In the genomic region with DNA sequence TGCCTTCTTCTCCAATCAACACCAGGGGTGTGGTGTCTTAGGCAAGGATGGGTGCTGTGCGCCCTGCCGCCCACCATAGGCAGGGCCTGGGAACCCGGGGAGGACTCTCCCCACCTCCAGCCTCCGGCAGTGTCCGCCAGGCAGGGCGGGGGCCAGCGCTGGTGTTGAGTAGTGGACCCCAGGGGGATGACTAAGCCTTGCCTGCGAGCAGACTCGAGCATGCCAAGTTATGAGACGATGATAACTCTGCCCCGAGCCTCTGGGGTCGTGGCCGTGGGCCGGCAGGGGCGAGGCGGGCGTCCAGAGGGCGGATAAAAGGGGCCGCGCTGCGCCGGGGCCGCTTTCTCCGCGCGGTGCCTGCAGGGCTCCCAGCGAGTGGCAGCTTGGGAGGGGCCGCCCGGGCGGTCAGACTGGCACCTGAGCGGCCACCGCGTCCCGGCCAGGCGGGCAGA, we compare ENCODE assay signal across 9 cellular contexts. TPM values are rescaled to one million over a fixed set of nuclear protein-coding genes. Genes with fewer than 3 reads are reported as not detected.
DNase-seq lines count a peak whose midpoint lies in the region; ATAC-seq and TF ChIP-seq lines count a peak whose summit lies in the region.
"Had no signal": no experiment of that assay in that cellular context is flagged by ENCODE, and none has a peak within 500 bp of the region (broad histone marks: within the 10 kb centered on the region; RNA-seq: fewer than 3 reads in every experiment).

A gene (plus strand): TSS at position 340 of the 452 bp plus-strand sequence. CDS start 245 bp downstream, outside the sequence.

- H3K27ac ChIP-seq in Peyer's patch (peak within 1 kb of the TSS; percentile 25 to 75 (median 46)), testis (peak within 1 kb of the TSS; percentile 69 to 80)

- 3 to 33% methylated on average over 1 to 22 of the region's 35 CpGs for WGBS in testis, 2 donors

- TF ChIP-seq CTCF in Peyer's patch (IDR thresholded peaks at IDR 0.05) (no peak), testis (IDR thresholded peaks at IDR 0.05) (no peak)

- H3K4me1 ChIP-seq in Peyer's patch = peaks cover 0 to 16% (median 0%) of the 10 kb centered on the region in 4 donors
- H3K4me1 ChIP-seq in testis = peaks cover 32% of the 10 kb centered on the region

- no peaks in the 10 kb centered on the region for H3K9me3 ChIP-seq in Peyer's patch
- H3K9me3 ChIP-seq in testis = no peaks in the 10 kb centered on the region

- intact Hi-C loops in testis (cut with DNase I; ENCODE audit: low total_unique reads) = no loop called here

- H3K4me3 ChIP-seq in Peyer's patch (peak within 1 kb of the TSS in 3 of 4 donors; percentile 24 to 46 (median 34)), testis (peak within 1 kb of the TSS; percentile 46 to 56)

- ATAC-seq in HG02885 (IDR thresholded peaks at IDR 0.05; ENCODE audit: poor library complexity, unreplicated experiment) = no peak

- H3K36me3 ChIP-seq in Peyer's patch (no peaks in the 10 kb centered on the region), testis (ENCODE audit: low read depth, missing control alignments) (no peaks in the 10 kb centered on the region)

- TF ChIP-seq POLR2A in Peyer's patch (IDR thresholded peaks at IDR 0.05) (no peak), testis (IDR thresholded peaks at IDR 0.05) (no peak)

- peaks cover 0 to 18% of the 10 kb centered on the region in 2 donors for H3K27me3 ChIP-seq in Peyer's patch
- H3K27me3 ChIP-seq in testis = no peaks in the 10 kb centered on the region

- peak in 1 of 3 donors; percentile 57 for DNase-seq in Peyer's patch
- DNase-seq in fibroblast of gingiva (ENCODE audit: low read depth) = peak; percentile 54
- peak; percentile 93 for DNase-seq in mesenteric fat pad (ENCODE audit: low spot score)
- peak; percentile 57 for DNase-seq in testis
- no peak for DNase-seq in RPMI8226
- no peak for DNase-seq in superior temporal gyrus (ENCODE audit: extremely low spot score)
- no peak for DNase-seq in DMS114 treated with DMSO at 0.1 percent for 48 hours (lab: John Stamatoyannopoulos, UW; ENCODE audit: unreplicated experiment)
- DNase-seq: HFFc6 had no signal

RNA-seq across cellular contexts. Expression of the gene that starts here (rescaled TPM):
- total RNA-seq in Peyer's patch (10 to 100 TPM in 1 of 4 donors, 1 to 10 TPM in 3; 4.9 to 21.5 (median 8.7) TPM), mesenteric fat pad (187 TPM), testis (10 to 100 TPM in 1 of 2 donors, 1 to 10 TPM in 1; 9.6 to 17.7 TPM)
- 23.1 TPM for polyA plus RNA-seq in testis (ENCODE audit: insufficient read depth, low read depth, low replicate concordance)

Comparison
In these comparisons a context has a peak if more than half of its experiments do, and no peak if none do; other contexts are left out.
1. DNase-seq: peak in fibroblast of gingiva (single experiment), mesenteric fat pad (single experiment) and testis (single experiment); none in RPMI8226 (single experiment), superior temporal gyrus (single experiment) and DMS114 treated with DMSO at 0.1 percent for 48 hours (single experiment).